ENCODE assay signal across 12 cellular contexts in genomic region chr3:129560269-129560787, GRCh38. TPM values are rescaled to one million over a fixed set of nuclear protein-coding genes. Genes with fewer than 3 reads are reported as not detected.
A peak's percentile ranks its signal among the peaks of the same experiment; 100 is the strongest.
DNase-seq lines count a peak whose midpoint lies in the region; ATAC-seq and TF ChIP-seq lines count a peak whose summit lies in the region.
"Had no signal": no experiment of that assay in that cellular context is flagged by ENCODE, and none has a peak within 500 bp of the region (broad histone marks: within the 10 kb centered on the region; RNA-seq: fewer than 3 reads in every experiment).

No MANE protein-coding gene starts in this region.

- H3K27ac Mint-ChIP-seq in immature natural killer cell (peak overlapping the region; percentile 0 to 95 (median 88)), T-helper 17 cell (no peak overlapping the region)
- H3K27ac Mint-ChIP-seq in stimulated activated naive B cell treated with anti-CD40 and anti-IgM and Interleukin-4, amounts not matched to agents 10 μg/mL and 1 μg/mL and 100 μg/mL, for 72 hours = no peak overlapping the region
- H3K27ac Mint-ChIP-seq: T-helper 1 cell treated with Interleukin-12 subunit alpha and Interleukin-12 subunit beta and Interleukin-4 antibody, amounts not matched to agents 30 μg/mL and 1 μg/mL, for 36 hours had no signal

- H3K36me3 ChIP-seq in ascending aorta = peaks cover 27 to 48% of the 10 kb centered on the region in 2 donors
- peaks cover 0 to 96% (median 81%) of the 10 kb centered on the region in 5 donors for H3K36me3 ChIP-seq in subcutaneous abdominal adipose tissue (ENCODE audit: control insufficient read depth in 5 of 5, insufficient read depth in 5 of 5, low read length in 5 of 5)

- H3K4me3 ChIP-seq in ascending aorta = peak overlapping the region; percentile 6 to 57
- H3K4me3 ChIP-seq in subcutaneous abdominal adipose tissue (ENCODE audit: low read depth in 1 of 5, low read length in 5 of 5) = no peak overlapping the region
- H3K4me3 ChIP-seq: GM12878 had no signal

- H3K4me1 Mint-ChIP-seq in immature natural killer cell = peaks cover 34 to 35% of the 10 kb centered on the region in 2 donors
- H3K4me1 Mint-ChIP-seq in T-helper 17 cell = peaks cover 8% of the 10 kb centered on the region
- H3K4me1 Mint-ChIP-seq in stimulated activated naive B cell treated with anti-CD40 and anti-IgM and Interleukin-4, amounts not matched to agents 10 μg/mL and 1 μg/mL and 100 μg/mL, for 72 hours = peaks cover 17 to 24% of the 10 kb centered on the region in 2 donors

- H3K36me3 Mint-ChIP-seq in immature natural killer cell (peaks cover 5 to 14% (median 12%) of the 10 kb centered on the region in 3 donors), T-helper 17 cell (ENCODE audit: low read depth) (peaks cover 4% of the 10 kb centered on the region)
- no peaks in the 10 kb centered on the region for H3K36me3 Mint-ChIP-seq in stimulated activated naive B cell treated with anti-CD40 and anti-IgM and Interleukin-4, amounts not matched to agents 10 μg/mL and 1 μg/mL and 100 μg/mL, for 72 hours

- no peaks in the 10 kb centered on the region for H3K9me3 Mint-ChIP-seq in immature natural killer cell
- no peaks in the 10 kb centered on the region for H3K9me3 Mint-ChIP-seq in stimulated activated naive B cell treated with anti-CD40 and anti-IgM and Interleukin-4, amounts not matched to agents 10 μg/mL and 1 μg/mL and 100 μg/mL, for 72 hours
- H3K9me3 Mint-ChIP-seq: T-helper 1 cell treated with Interleukin-12 subunit alpha and Interleukin-12 subunit beta and Interleukin-4 antibody, amounts not matched to agents 30 μg/mL and 1 μg/mL, for 36 hours had no signal

- ATAC-seq in GM21423 (IDR thresholded peaks at IDR 0.05; ENCODE audit: unreplicated experiment) (no peak), T-helper 17 cell (no peak)
- no peak for ATAC-seq in stimulated activated naive B cell treated with anti-CD40 and anti-IgM and Interleukin-4, amounts not matched to agents 10 μg/mL and 1 μg/mL and 100 μg/mL, for 72 hours (replicated peaks)
- ATAC-seq: GM12878 had no signal

- no peak overlapping the region for H3K4me3 Mint-ChIP-seq in immature natural killer cell
- H3K4me3 Mint-ChIP-seq in T-helper 17 cell = no peak overlapping the region
- no peak overlapping the region for H3K4me3 Mint-ChIP-seq in stimulated activated naive B cell treated with anti-CD40 and anti-IgM and Interleukin-4, amounts not matched to agents 10 μg/mL and 1 μg/mL and 100 μg/mL, for 72 hours
- H3K4me3 Mint-ChIP-seq: T-helper 1 cell treated with Interleukin-12 subunit alpha and Interleukin-12 subunit beta and Interleukin-4 antibody, amounts not matched to agents 30 μg/mL and 1 μg/mL, for 36 hours had no signal

- H3K27me3 ChIP-seq in ascending aorta (no peaks in the 10 kb centered on the region), subcutaneous abdominal adipose tissue (ENCODE audit: control insufficient read depth in 5 of 5, insufficient read depth in 4 of 5, low read length in 5 of 5) (no peaks in the 10 kb centered on the region)

- peak overlapping the region; percentile 91 to 93 for H3K27ac ChIP-seq in ascending aorta
- peak overlapping the region; percentile 42 for H3K27ac ChIP-seq in subcutaneous abdominal adipose tissue (ENCODE audit: low read depth, low read length)

- intact Hi-C loops in ascending aorta (cut with DNase I) = loop anchor here (2.0 to 5.0 kb wide), 3 partner anchors 44 to 118 kb away; partner anchors contain the start of gene IFT122

- DNase-seq in GM04504 (ENCODE audit: low read depth) (peak; percentile 70), ascending aorta (ENCODE audit: low spot score in 2 of 2) (peak in 1 of 2 donors; percentile 84), immature natural killer cell (no peak), DMS 273 treated with DMSO at 0.1 percent for 48 hours (lab: John Stamatoyannopoulos, UW) (no peak), T-helper 17 cell (no peak)
- DNase-seq in stimulated activated naive B cell treated with anti-CD40 and anti-IgM and Interleukin-4, amounts not matched to agents 10 μg/mL and 1 μg/mL and 100 μg/mL, for 72 hours = no peak
- DNase-seq: hippocampal formation, MV-4-11 had no signal

- H3K27me3 Mint-ChIP-seq in immature natural killer cell (ENCODE audit: low read depth in 3 of 3) (peaks cover 7 to 13% (median 10%) of the 10 kb centered on the region in 3 donors), T-helper 17 cell (no peaks in the 10 kb centered on the region)
- peaks cover 13 to 26% of the 10 kb centered on the region in 2 donors for H3K27me3 Mint-ChIP-seq in stimulated activated naive B cell treated with anti-CD40 and anti-IgM and Interleukin-4, amounts not matched to agents 10 μg/mL and 1 μg/mL and 100 μg/mL, for 72 hours

- TF ChIP-seq CTCF in ascending aorta (IDR thresholded peaks at IDR 0.05) = no peak

- no peaks in the 10 kb centered on the region for H3K9me3 ChIP-seq in ascending aorta
- H3K9me3 ChIP-seq in subcutaneous abdominal adipose tissue (ENCODE audit: control insufficient read depth in 5 of 5, low read length in 5 of 5) = no peaks in the 10 kb centered on the region
- H3K9me3 ChIP-seq in T-helper 17 cell (ENCODE audit: control insufficient read depth, low read length, poor library complexity, severe bottlenecking) = no peaks in the 10 kb centered on the region

- H3K9ac ChIP-seq in subcutaneous abdominal adipose tissue (ENCODE audit: low read length in 5 of 5) = peak overlapping the region in 2 of 5 donors; percentile 60 to 71

- peaks cover 29 to 64% of the 10 kb centered on the region in 2 donors for H3K4me1 ChIP-seq in ascending aorta
- H3K4me1 ChIP-seq in subcutaneous abdominal adipose tissue (ENCODE audit: control insufficient read depth in 5 of 5, insufficient read depth in 5 of 5, low read length in 5 of 5) = peaks cover 22 to 96% (median 87%) of the 10 kb centered on the region in 5 donors

RNA-seq across cellular contexts. Expression of gene H1-8, which starts 17.4 kb away (rescaled TPM):
- not detected for total RNA-seq in ascending aorta
- polyA plus RNA-seq in immature natural killer cell = not detected
- not detected for total RNA-seq in T-helper 17 cell
- total RNA-seq: GM12878 had no signal
- polyA plus RNA-seq: GM12878 had no signal

RNA-seq across cellular contexts. Expression of gene RHO, which starts 31.9 kb away (rescaled TPM):
- total RNA-seq in ascending aorta (not detected), T-helper 17 cell (not detected)
- not detected for polyA plus RNA-seq in immature natural killer cell
- total RNA-seq: GM12878 had no signal
- polyA plus RNA-seq: GM12878 had no signal

RNA-seq across cellular contexts. Expression of gene PLXND1, which starts 46.1 kb away (rescaled TPM):
- 407 TPM for total RNA-seq in ascending aorta
- polyA plus RNA-seq in immature natural killer cell = 10 to 100 TPM in 1 of 3 donors, 1 to 10 TPM in 2; 3.1 to 30.2 (median 6.1) TPM
- total RNA-seq in T-helper 17 cell = 100 to 1,000 TPM in 1 of 2 donors, 10 to 100 TPM in 1; 78.8 to 152 TPM

Comparison
In these comparisons a context has a peak if more than half of its experiments do, and no peak if none do; other contexts are left out.
1. H3K4me3 ChIP-seq: peak in ascending aorta (2 of 2); none in subcutaneous abdominal adipose tissue (0 of 5).
2. H3K27ac Mint-ChIP-seq: peak in immature natural killer cell (6 of 6); none in T-helper 17 cell (single experiment) and stimulated activated naive B cell treated with anti-CD40 and anti-IgM and Interleukin-4, amounts not matched to agents 10 μg/mL and 1 μg/mL and 100 μg/mL, for 72 hours (single experiment).